In the genomic region with DNA sequence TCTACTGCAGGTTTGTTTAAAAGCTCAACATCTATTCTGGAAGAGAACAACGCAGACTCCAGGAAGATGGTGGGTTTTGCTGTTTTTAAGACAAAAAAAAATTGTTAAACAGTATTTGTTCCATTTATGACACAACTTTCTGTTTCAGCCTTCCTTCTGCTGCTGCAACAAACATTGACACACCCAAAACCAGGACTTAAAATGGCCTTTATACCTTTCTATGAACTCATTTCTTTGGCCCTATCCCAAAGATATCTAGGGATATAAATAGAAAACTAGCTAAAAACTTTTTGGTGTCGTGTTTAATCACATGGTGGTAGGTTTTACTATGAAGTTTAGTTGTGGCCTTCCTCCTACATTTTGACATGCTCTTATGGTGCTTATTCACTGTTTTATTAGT, we compare ENCODE assay signal across 8 cellular contexts. TPM values are rescaled to one million over a fixed set of nuclear protein-coding genes. Genes with fewer than 3 reads are reported as not detected.
DNase-seq lines count a peak whose midpoint lies in the region; ATAC-seq and TF ChIP-seq lines count a peak whose summit lies in the region.

No MANE protein-coding gene starts in this region.

- H3K27me3 ChIP-seq in CD4-positive, CD25-positive, alpha-beta regulatory T cell (ENCODE audit: control insufficient read depth, insufficient read depth, low read length): peaks cover 6% of the 10 kb centered on the region
- H3K27me3 ChIP-seq in Peyer's patch (no peaks in the 10 kb centered on the region), iPS-20b (ENCODE audit: insufficient read depth, low read length) (peaks cover 41% of the 10 kb centered on the region)

- DNase-seq in CD4-positive, CD25-positive, alpha-beta regulatory T cell: peak in 1 of 3 donors; percentile 21
- DNase-seq in Peyer's patch (no peak), ureter (ENCODE audit: low spot score) (no peak), NCI-H1092 (lab: John Stamatoyannopoulos, UW) (no peak), NCI-H1105 (lab: John Stamatoyannopoulos, UW) (no peak)

- no peaks in the 10 kb centered on the region for H3K36me3 ChIP-seq in CD4-positive, CD25-positive, alpha-beta regulatory T cell (ENCODE audit: control insufficient read depth, insufficient read depth, low read length)
- H3K36me3 ChIP-seq in Peyer's patch (no peaks in the 10 kb centered on the region), iPS-20b (ENCODE audit: insufficient read depth, low read depth, low read length) (no peaks in the 10 kb centered on the region; the same call in 1 of the 2 replicates)

- peak; percentile 14 to 39 for TF ChIP-seq POLR2A in Peyer's patch (IDR thresholded peaks at IDR 0.05)

- peaks cover 10% of the 10 kb centered on the region for H3K27me3 Mint-ChIP-seq in CD4-positive, CD25-positive, alpha-beta regulatory T cell

- no peaks in the 10 kb centered on the region for H3K36me3 Mint-ChIP-seq in CD4-positive, CD25-positive, alpha-beta regulatory T cell

- H3K4me3 ChIP-seq in CD4-positive, CD25-positive, alpha-beta regulatory T cell (ENCODE audit: low read depth, low read length): peak overlapping the region; percentile 72
- H3K4me3 ChIP-seq in Peyer's patch (peak overlapping the region; percentile 60 to 85 (median 67)), iPS-20b (ENCODE audit: low read length) (peak overlapping the region; percentile 81)

- no peaks in the 10 kb centered on the region for H3K9me3 ChIP-seq in CD4-positive, CD25-positive, alpha-beta regulatory T cell (ENCODE audit: control insufficient read depth in 2 of 2, low read length in 2 of 2)
- H3K9me3 ChIP-seq in Peyer's patch (no peaks in the 10 kb centered on the region), iPS-20b (ENCODE audit: insufficient read depth, low read depth, low read length) (no peaks in the 10 kb centered on the region)

- peak overlapping the region; percentile 72 to 90 (median 87) for H3K27ac Mint-ChIP-seq in CD4-positive, CD25-positive, alpha-beta regulatory T cell

- H3K9ac ChIP-seq in iPS-20b (ENCODE audit: low read depth, low read length): peak overlapping the region; percentile 71; the same call in 1 of the 2 replicates

- TF ChIP-seq CTCF in Peyer's patch (IDR thresholded peaks at IDR 0.05): no peak

- H3K4me1 Mint-ChIP-seq in CD4-positive, CD25-positive, alpha-beta regulatory T cell: peaks cover 4 to 26% (median 12%) of the 10 kb centered on the region in 4 donors

- H3K9me3 Mint-ChIP-seq in CD4-positive, CD25-positive, alpha-beta regulatory T cell: peaks cover 0 to 3% (median 0%) of the 10 kb centered on the region in 7 donors

- H3K4me3 Mint-ChIP-seq in CD4-positive, CD25-positive, alpha-beta regulatory T cell: peak overlapping the region; percentile 90 to 100 (median 92)

- H3K4me1 ChIP-seq in CD4-positive, CD25-positive, alpha-beta regulatory T cell (ENCODE audit: control insufficient read depth, insufficient read depth, low read length, poor library complexity, severe bottlenecking): peaks cover 19% of the 10 kb centered on the region
- H3K4me1 ChIP-seq in Peyer's patch: peaks cover 0 to 5% (median 0%) of the 10 kb centered on the region in 4 donors
- H3K4me1 ChIP-seq in iPS-20b (ENCODE audit: insufficient read depth, low read length): peaks cover 51% of the 10 kb centered on the region

- peak overlapping the region; percentile 66 for H3K27ac ChIP-seq in CD4-positive, CD25-positive, alpha-beta regulatory T cell (ENCODE audit: insufficient read depth, low read length, poor library complexity, severe bottlenecking)
- H3K27ac ChIP-seq in Peyer's patch: peak overlapping the region; percentile 79 to 97 (median 92)
- H3K27ac ChIP-seq in iPS-20b (ENCODE audit: low read length): no peak overlapping the region

- no peak for ATAC-seq in CD4-positive, CD25-positive, alpha-beta regulatory T cell (ENCODE audit: low read depth in 2 of 2)
- ATAC-seq in GM21723 (IDR thresholded peaks at IDR 0.05; ENCODE audit: unreplicated experiment): peak; percentile 35
- no peak for ATAC-seq in GM21381 (IDR thresholded peaks at IDR 0.05; ENCODE audit: unreplicated experiment)

RNA-seq across cellular contexts. Expression of gene GALNT3, which starts 1.0 kb away (rescaled TPM):
- total RNA-seq in CD4-positive, CD25-positive, alpha-beta regulatory T cell: 18.5 TPM
- polyA plus RNA-seq in CD4-positive, CD25-positive, alpha-beta regulatory T cell: 1 to 10 TPM; 1.1 to 2.9 (median 1.9) TPM
- total RNA-seq in Peyer's patch (10 to 100 TPM; 22.2 to 51.3 (median 37.9) TPM), ureter (41.5 TPM)
